ENCODE assay signal across 1 cellular context in genomic region chr9:109074236-109074889, GRCh38.
TF ChIP-seq lines count a peak whose summit lies in the region.

No MANE protein-coding gene starts in this region.

TF ChIP-seq in SK-N-SH treated with all-trans-retinoic acid at 6 μM for 48 hours, 23 proteins besides CTCF, POLR2A, EP300 and RAD21 (continued from another document):
- TF ChIP-seq PATZ1 (CRISPR knock-in tag; IDR thresholded peaks at IDR 0.05; ENCODE audit: borderline replicate concordance) (no peak), ZFP3 (CRISPR knock-in tag; IDR thresholded peaks at IDR 0.05) (no peak), TOX (CRISPR knock-in tag; IDR thresholded peaks at IDR 0.05; ENCODE audit: borderline replicate concordance) (no peak), ZNF70 (CRISPR knock-in tag; IDR thresholded peaks at IDR 0.05) (no peak), PPARA (CRISPR knock-in tag; IDR thresholded peaks at IDR 0.05; ENCODE audit: borderline replicate concordance) (no peak), ZNF8 (CRISPR knock-in tag; IDR thresholded peaks at IDR 0.05) (no peak), ARNTL (CRISPR knock-in tag; IDR thresholded peaks at IDR 0.05; ENCODE audit: borderline replicate concordance, low read depth) (no peak)
